8 cellular contexts compared by ENCODE assay signal in the genomic region with DNA sequence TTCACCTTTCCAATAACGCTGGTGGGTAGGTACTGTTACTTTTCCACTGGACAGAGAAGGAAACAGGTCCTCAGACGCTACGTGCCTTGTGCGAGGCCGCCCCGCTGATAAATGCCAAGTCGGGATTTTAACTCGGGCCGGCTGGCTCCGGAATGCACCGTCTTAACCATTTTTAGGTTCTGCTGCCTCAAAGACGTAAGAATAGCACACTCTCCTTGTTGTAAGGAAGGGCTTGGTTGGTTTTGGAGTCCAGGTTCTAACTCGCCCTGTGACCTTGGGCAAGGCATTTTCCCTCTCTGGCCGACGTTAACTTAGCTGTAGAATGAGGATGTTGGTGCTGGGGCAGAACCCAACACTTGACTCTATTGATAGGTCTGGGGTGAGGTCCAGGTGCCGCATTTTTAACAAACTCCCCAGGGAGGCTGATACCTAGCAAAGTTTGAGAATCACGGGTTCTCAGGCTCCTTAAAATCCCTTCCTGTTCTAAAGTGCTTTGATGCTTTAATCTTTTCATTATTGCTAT.
DNase-seq lines count a peak whose midpoint lies in the region; ATAC-seq lines count a peak whose summit lies in the region.

No MANE protein-coding gene starts in this region.

- peaks cover 14% of the 10 kb centered on the region for H3K36me3 Mint-ChIP-seq in stimulated activated memory B cell treated with anti-CD40 and anti-IgM and Interleukin-4, amounts not matched to agents 10 μg/mL and 1 μg/mL and 100 μg/mL, for 72 hours

- peaks cover 57% of the 10 kb centered on the region for H3K4me1 Mint-ChIP-seq in stimulated activated memory B cell treated with anti-CD40 and anti-IgM and Interleukin-4, amounts not matched to agents 10 μg/mL and 1 μg/mL and 100 μg/mL, for 72 hours

- peak; percentile 4 for ATAC-seq in stimulated activated memory B cell treated with anti-CD40 and anti-IgM and Interleukin-4, amounts not matched to agents 10 μg/mL and 1 μg/mL and 100 μg/mL, for 72 hours
- ATAC-seq in GM18858 (IDR thresholded peaks at IDR 0.05; ENCODE audit: unreplicated experiment) (no peak), GM19023 (IDR thresholded peaks at IDR 0.05; ENCODE audit: unreplicated experiment) (no peak), HG03460 (IDR thresholded peaks at IDR 0.05; ENCODE audit: unreplicated experiment) (no peak)

- H3K36me3 ChIP-seq in KOPT-K1 (ENCODE audit: insufficient read depth, low read length), result peaks cover 15% of the 10 kb centered on the region

- H3K27me3 Mint-ChIP-seq in stimulated activated memory B cell treated with anti-CD40 and anti-IgM and Interleukin-4, amounts not matched to agents 10 μg/mL and 1 μg/mL and 100 μg/mL, for 72 hours, result no peaks in the 10 kb centered on the region

- peak overlapping the region; percentile 98 for H3K27ac Mint-ChIP-seq in stimulated activated memory B cell treated with anti-CD40 and anti-IgM and Interleukin-4, amounts not matched to agents 10 μg/mL and 1 μg/mL and 100 μg/mL, for 72 hours

- peak overlapping the region; percentile 99 for H3K4me3 Mint-ChIP-seq in stimulated activated memory B cell treated with anti-CD40 and anti-IgM and Interleukin-4, amounts not matched to agents 10 μg/mL and 1 μg/mL and 100 μg/mL, for 72 hours

- peak overlapping the region; percentile 83 for H3K27ac ChIP-seq in KOPT-K1 (ENCODE audit: low read depth, low read length, poor library complexity, severe bottlenecking)

- DNase-seq in COLO668 (lab: John Stamatoyannopoulos, UW; ENCODE audit: unreplicated experiment) (peak; percentile 15), amniotic stem cell (lab: John Stamatoyannopoulos, UW) (peak; percentile 34), inferior parietal cortex (ENCODE audit: extremely low spot score) (peak; percentile 25)

- no peaks in the 10 kb centered on the region for H3K9me3 ChIP-seq in KOPT-K1 (ENCODE audit: insufficient read depth, low read length, poor library complexity, severe bottlenecking)

- no peaks in the 10 kb centered on the region for H3K9me3 Mint-ChIP-seq in stimulated activated memory B cell treated with anti-CD40 and anti-IgM and Interleukin-4, amounts not matched to agents 10 μg/mL and 1 μg/mL and 100 μg/mL, for 72 hours
